In genomic region chr3:32443471-32443870, GRCh38 we compare ENCODE assay signal across 10 cellular contexts.
A peak's percentile ranks its signal among the peaks of the same experiment; 100 is the strongest.
DNase-seq lines count a peak whose midpoint lies in the region; ATAC-seq and TF ChIP-seq lines count a peak whose summit lies in the region.
"Had no signal": no experiment of that assay in that cellular context is flagged by ENCODE, and none has a peak within 500 bp of the region (broad histone marks: within the 10 kb centered on the region; RNA-seq: fewer than 3 reads in every experiment).

No MANE protein-coding gene starts in this region.

- TF ChIP-seq CTCF in choroid plexus epithelial cell (conservative IDR thresholded peaks at IDR 0.05; ENCODE audit: low read depth, low read length) (no peak), neutrophil (IDR thresholded peaks at IDR 0.05) (no peak)

- ATAC-seq in GM18909 (IDR thresholded peaks at IDR 0.05; ENCODE audit: poor library complexity, unreplicated experiment) (no peak), HG03439 (IDR thresholded peaks at IDR 0.05; ENCODE audit: unreplicated experiment) (no peak)
- ATAC-seq: Panc1 had no signal

- H3K27me3 ChIP-seq in neutrophil: no peaks in the 10 kb centered on the region

- DNase-seq in GM03348 (ENCODE audit: low spot score) (peak; percentile 46), RKO (ENCODE audit: low spot score) (peak; percentile 43), choroid plexus epithelial cell (ENCODE audit: low read depth) (peak; percentile 75), pons (ENCODE audit: low spot score) (no peak)
- DNase-seq: activated CD4-positive, alpha-beta T cell treated with anti-CD3 and anti-CD28 coated beads, Interleukin-2, amount 50 U/mL, for 4 hours; NCI-H187 treated with DMSO at 0.1 percent for 48 hours had no signal

- H3K4me3 ChIP-seq in choroid plexus epithelial cell (ENCODE audit: low read depth, low read length): no peak overlapping the region
- H3K4me3 ChIP-seq in neutrophil (ENCODE audit: low read depth in 1 of 2, low read length in 1 of 2): no peak overlapping the region

- peaks cover 42 to 43% of the 10 kb centered on the region in 2 experiments for H3K4me1 ChIP-seq in neutrophil (ENCODE audit: control insufficient read depth in 1 of 2, insufficient read depth in 1 of 2, low read depth in 1 of 2, low read length in 1 of 2)

- H3K27ac ChIP-seq in neutrophil: peak overlapping the region; percentile 73

- no peaks in the 10 kb centered on the region for H3K9me3 ChIP-seq in neutrophil

- no peaks in the 10 kb centered on the region for H3K36me3 ChIP-seq in neutrophil
